33 cellular contexts compared by ENCODE assay signal in genomic region chr6:46468611-46469010, GRCh38. TPM values are rescaled to one million over a fixed set of nuclear protein-coding genes. Genes with fewer than 3 reads are reported as not detected.
DNase-seq lines count a peak whose midpoint lies in the region; ATAC-seq, FAIRE-seq and TF ChIP-seq lines count a peak whose summit lies in the region.
"Had no signal": no experiment of that assay in that cellular context is flagged by ENCODE, and none has a peak within 500 bp of the region (broad histone marks: within the 10 kb centered on the region; RNA-seq: fewer than 3 reads in every experiment).

No MANE protein-coding gene starts in this region.

- H3K36me3 Mint-ChIP-seq in endothelial cell (ENCODE audit: low read depth, unreplicated experiment) (peaks cover 4% of the 10 kb centered on the region), neural progenitor cell (no peaks in the 10 kb centered on the region)
- H3K36me3 Mint-ChIP-seq: CD14-positive monocyte; natural killer cell treated with Interleukin-12 subunit alpha and Interleukin-12 subunit beta and Interleukin-15 and Interleukin-18, amount 100 ng/mL, for 72 hours had no signal

- H3K9me3 ChIP-seq in left ventricle myocardium inferior (replicated peaks) (no peaks in the 10 kb centered on the region), neural progenitor cell (ENCODE audit: low read depth) (no peaks in the 10 kb centered on the region), uterus (no peaks in the 10 kb centered on the region), kidney (ENCODE audit: control insufficient read depth in 1 of 2, low read length in 2 of 2) (no peaks in the 10 kb centered on the region)
- H3K9me3 ChIP-seq: Caco-2, mucosa of descending colon, pancreas, right lobe of liver, upper lobe of left lung had no signal

- H3K27me3 Mint-ChIP-seq in endothelial cell (ENCODE audit: unreplicated experiment) (peaks cover 3% of the 10 kb centered on the region), neural progenitor cell (ENCODE audit: insufficient read depth, low read depth) (peaks cover 3% of the 10 kb centered on the region)

- H3K36me3 ChIP-seq in left ventricle myocardium inferior = no peaks in the 10 kb centered on the region
- no peaks in the 10 kb centered on the region for H3K36me3 ChIP-seq in neural progenitor cell
- H3K36me3 ChIP-seq in uterus = no peaks in the 10 kb centered on the region
- H3K36me3 ChIP-seq in kidney (ENCODE audit: control insufficient read depth in 1 of 2, insufficient read depth in 2 of 2, low read length in 2 of 2) = no peaks in the 10 kb centered on the region
- H3K36me3 ChIP-seq: brain microvascular endothelial cell, pancreas, right lobe of liver, upper lobe of left lung had no signal

- H3K27ac Mint-ChIP-seq in endothelial cell (ENCODE audit: unreplicated experiment) (peak overlapping the region; percentile 62), neural progenitor cell (no peak overlapping the region)
- H3K27ac Mint-ChIP-seq: activated CD4-positive, alpha-beta T cell treated with anti-CD3 and anti-CD28 coated beads for 36 hours; activated CD8-positive, alpha-beta T cell treated with anti-CD3 and anti-CD28 coated beads, Interleukin-2, amount 10 ng/mL, durations not matched to agents 7 days and 5 days; activated T-helper 17 cell treated with anti-CD3 and anti-CD28 coated beads, Interleukin-2, amount 50 U/mL, for 72 hours; natural killer cell treated with Interleukin-12 subunit alpha and Interleukin-12 subunit beta and Interleukin-15 and Interleukin-18, amount 100 ng/mL, for 72 hours had no signal

- no peak for FAIRE-seq in kidney (lab: Jason Lieb, UNC)
- FAIRE-seq: pancreas had no signal

- H3F3A ChIP-seq in neural progenitor cell (ENCODE audit: low read depth) = no peaks in the 10 kb centered on the region

- no peaks in the 10 kb centered on the region for H3K27me3 ChIP-seq in left ventricle myocardium inferior (ENCODE audit: low read depth)
- H3K27me3 ChIP-seq in neural progenitor cell = no peaks in the 10 kb centered on the region
- no peaks in the 10 kb centered on the region for H3K27me3 ChIP-seq in uterus
- H3K27me3 ChIP-seq: brain microvascular endothelial cell, pancreas, right lobe of liver, upper lobe of left lung had no signal

- ATAC-seq in Right ventricle myocardium superior (ENCODE audit: poor library complexity) = no peak
- ATAC-seq: activated CD4-positive, alpha-beta T cell treated with anti-CD3 and anti-CD28 coated beads for 36 hours; activated CD8-positive, alpha-beta T cell treated with anti-CD3 and anti-CD28 coated beads, Interleukin-2, amount 10 ng/mL, durations not matched to agents 7 days and 5 days; activated T-helper 17 cell treated with anti-CD3 and anti-CD28 coated beads, Interleukin-2, amount 50 U/mL, for 72 hours; HCT116; mucosa of descending colon; natural killer cell treated with Interleukin-12 subunit alpha and Interleukin-12 subunit beta and Interleukin-15 and Interleukin-18, amount 100 ng/mL, for 72 hours; pancreas; right lobe of liver had no signal

- no peak overlapping the region for H3K4me3 ChIP-seq in left ventricle myocardium inferior
- H3K4me3 ChIP-seq in neural progenitor cell = no peak overlapping the region
- H3K4me3 ChIP-seq in uterus = no peak overlapping the region
- no peak overlapping the region for H3K4me3 ChIP-seq in kidney (ENCODE audit: low read length in 2 of 2)
- H3K4me3 ChIP-seq: lung, mucosa of descending colon, pancreas, right lobe of liver, upper lobe of left lung had no signal

- H3K4me3 Mint-ChIP-seq in endothelial cell (ENCODE audit: unreplicated experiment) (no peak overlapping the region), neural progenitor cell (no peak overlapping the region)
- H3K4me3 Mint-ChIP-seq: activated CD4-positive, alpha-beta T cell treated with anti-CD3 and anti-CD28 coated beads for 36 hours; activated CD8-positive, alpha-beta T cell treated with anti-CD3 and anti-CD28 coated beads, Interleukin-2, amount 10 ng/mL, durations not matched to agents 7 days and 5 days; activated T-helper 17 cell treated with anti-CD3 and anti-CD28 coated beads, Interleukin-2, amount 50 U/mL, for 72 hours; CD14-positive monocyte; natural killer cell treated with Interleukin-12 subunit alpha and Interleukin-12 subunit beta and Interleukin-15 and Interleukin-18, amount 100 ng/mL, for 72 hours had no signal

- no peaks in the 10 kb centered on the region for H4K20me1 ChIP-seq in neural progenitor cell (ENCODE audit: low read depth)

- no peaks in the 10 kb centered on the region for H3K79me2 ChIP-seq in neural progenitor cell (ENCODE audit: low read depth)

- H3K4me1 ChIP-seq in left ventricle myocardium inferior (peaks cover 100% of the 10 kb centered on the region), neural progenitor cell (peaks cover 19% of the 10 kb centered on the region), uterus (peaks cover 0 to 3% of the 10 kb centered on the region in 2 donors), kidney (ENCODE audit: control insufficient read depth in 1 of 2, insufficient read depth in 1 of 2, low read depth in 1 of 2, low read length in 2 of 2) (peaks cover 0 to 3% of the 10 kb centered on the region in 2 donors)
- H3K4me1 ChIP-seq: Caco-2, pancreas, right lobe of liver, upper lobe of left lung had no signal

- no peaks in the 10 kb centered on the region for H3K9me3 Mint-ChIP-seq in endothelial cell (ENCODE audit: unreplicated experiment)
- H3K9me3 Mint-ChIP-seq in neural progenitor cell = peaks cover 3% of the 10 kb centered on the region
- H3K9me3 Mint-ChIP-seq: activated T-helper 17 cell treated with anti-CD3 and anti-CD28 coated beads, Interleukin-2, amount 50 U/mL, for 72 hours; natural killer cell treated with Interleukin-12 subunit alpha and Interleukin-12 subunit beta and Interleukin-15 and Interleukin-18, amount 100 ng/mL, for 72 hours had no signal

- TF ChIP-seq POLR2A in uterus (IDR thresholded peaks at IDR 0.05) = no peak

- no peak overlapping the region for H3K4me2 ChIP-seq in neural progenitor cell

- TF ChIP-seq CTCF in left ventricle myocardium inferior (IDR thresholded peaks at IDR 0.05; ENCODE audit: borderline replicate concordance) = no peak
- no peak for TF ChIP-seq CTCF in endothelial cell (IDR thresholded peaks at IDR 0.05; ENCODE audit: unreplicated experiment)
- no peak for TF ChIP-seq CTCF in neural progenitor cell (IDR thresholded peaks at IDR 0.05)
- no peak for TF ChIP-seq CTCF in uterus (IDR thresholded peaks at IDR 0.05)
- TF ChIP-seq CTCF in kidney (IDR thresholded peaks at IDR 0.05; ENCODE audit: borderline replicate concordance, extremely low read depth, insufficient read depth) = no peak

- H3K9ac ChIP-seq in neural progenitor cell (no peak overlapping the region), kidney (ENCODE audit: low read length in 2 of 2) (no peak overlapping the region)

- H3K27ac ChIP-seq in left ventricle myocardium inferior (replicated peaks) (peak overlapping the region; percentile 53), neural progenitor cell (no peak overlapping the region), uterus (peak overlapping the region; percentile 9 to 45), kidney (ENCODE audit: low read depth in 2 of 2, low read length in 2 of 2) (no peak overlapping the region)
- H3K27ac ChIP-seq: brain microvascular endothelial cell, pancreas, right lobe of liver, upper lobe of left lung had no signal

- no peak overlapping the region for H2AFZ ChIP-seq in neural progenitor cell (replicated peaks)

- peaks cover 58% of the 10 kb centered on the region for H3K4me1 Mint-ChIP-seq in endothelial cell (ENCODE audit: unreplicated experiment)
- H3K4me1 Mint-ChIP-seq in neural progenitor cell = peaks cover 35% of the 10 kb centered on the region
- H3K4me1 Mint-ChIP-seq: activated CD4-positive, alpha-beta T cell treated with anti-CD3 and anti-CD28 coated beads for 36 hours; activated T-helper 17 cell treated with anti-CD3 and anti-CD28 coated beads, Interleukin-2, amount 50 U/mL, for 72 hours; CD14-positive monocyte had no signal

- intact Hi-C loops in left ventricle myocardium inferior (cut with micrococcal nuclease) = no loop called here
- intact Hi-C loops in Right ventricle myocardium superior (cut with DNase I) = no loop called here
- intact Hi-C loops in uterus (cut with DNase I; ENCODE audit: low total_unique reads) = no loop called here
- intact Hi-C loops in kidney (cut with DNase I) = no loop called here

- no peak for DNase-seq in left ventricle myocardium inferior
- no peak for DNase-seq in Right ventricle myocardium superior
- DNase-seq in endothelial cell (ENCODE audit: low spot score) = no peak
- DNase-seq in neural progenitor cell (ENCODE audit: low spot score) = peak; percentile 3
- DNase-seq in uterus = no peak
- no peak for DNase-seq in kidney
- no peak for DNase-seq in RPMI8226
- DNase-seq in NOMO-1 treated with DMSO at 0.1 percent for 48 hours (lab: John Stamatoyannopoulos, UW; ENCODE audit: unreplicated experiment) = no peak
- DNase-seq: 8988T; activated CD4-positive, alpha-beta T cell treated with anti-CD3 and anti-CD28 coated beads for 36 hours; activated CD8-positive, alpha-beta T cell treated with anti-CD3 and anti-CD28 coated beads, Interleukin-2, amount 10 ng/mL, durations not matched to agents 7 days and 5 days; activated naive CD4-positive, alpha-beta T cell treated with anti-CD3 and anti-CD28 coated beads, Interleukin-2, amount 50 U/mL, for 16 hours; brain microvascular endothelial cell; Caco-2; DMS79; effector CD8-positive, alpha-beta T cell; GDM1; head of caudate nucleus; mucosa of descending colon; NCI-H1436; NCI-H2081; NCI-H2227 treated with DMSO at 0.1 percent for 48 hours; NCI-H526; pancreas; right lobe of liver; SHP77 treated with DMSO at 0.1 percent for 48 hours; stimulated activated CD4-positive, alpha-beta T cell treated with anti-CD3 and anti-CD28 coated beads, Interleukin-4, amount 100 ng/mL, for 1 hour had no signal

RNA-seq across cellular contexts. Expression of gene RCAN2, which starts 22.6 kb away (rescaled TPM):
- 312 TPM for total RNA-seq in left ventricle myocardium inferior
- total RNA-seq in Right ventricle myocardium superior = 258 TPM
- total RNA-seq in endothelial cell (ENCODE audit: unreplicated experiment) = 17.0 TPM
- 5.8 and 6.7 TPM in 2 replicates for total RNA-seq in neural progenitor cell (ENCODE audit: low replicate concordance)
- total RNA-seq in uterus = 10 to 100 TPM in 2 of 4 donors, 1 to 10 TPM in 2; 3.0 to 36.4 (median 16.3) TPM
- total RNA-seq in kidney = 25.7 TPM
- 37.4 TPM for polyA plus RNA-seq in kidney (ENCODE audit: insufficient read depth, low read depth, low replicate concordance)
- total RNA-seq: activated CD8-positive, alpha-beta T cell treated with anti-CD3 and anti-CD28 coated beads, Interleukin-2, amount 10 ng/mL, durations not matched to agents 7 days and 5 days; Caco-2 had no signal
- polyA plus RNA-seq: CD14-positive monocyte had no signal

Comparison
In these comparisons a context has a peak if more than half of its experiments do, and no peak if none do; other contexts are left out.
1. H3K27ac ChIP-seq: peak in left ventricle myocardium inferior (single experiment) and uterus (2 of 2); none in neural progenitor cell (single experiment) and kidney (0 of 2).